Comparison of ENCODE assay signal across 8 cellular contexts in genomic region chr3:196080997-196081833, GRCh38. TPM values are rescaled to one million over a fixed set of nuclear protein-coding genes. Genes with fewer than 3 reads are reported as not detected.
DNase-seq lines count a peak whose midpoint lies in the region; ATAC-seq and TF ChIP-seq lines count a peak whose summit lies in the region.

No MANE protein-coding gene starts in this region.

- DNase-seq in NCI-H446 (lab: John Stamatoyannopoulos, UW) (peak; percentile 7 to 54), NCI-H446 treated with DMSO at 0.1 percent for 48 hours (lab: John Stamatoyannopoulos, UW) (no peak), NCI-H2196 treated with DMSO at 0.1 percent for 48 hours (lab: John Stamatoyannopoulos, UW; ENCODE audit: unreplicated experiment) (peak; percentile 47), dermis blood vessel endothelial cell (peak; percentile 54), lower leg skin (ENCODE audit: low spot score in 2 of 2) (peak; percentile 45 to 93)
- peak; percentile 41 to 44 for DNase-seq in activated CD4-positive, alpha-beta T cell treated with anti-CD3 and anti-CD28 coated beads, Interleukin-2, amount 50 U/mL, for 24 hours (ENCODE audit: low read depth in 1 of 2, low spot score in 1 of 2)
- peak; percentile 54 for DNase-seq in stimulated activated CD4-positive, alpha-beta T cell treated with anti-CD3 and anti-CD28 coated beads, Interleukin-4, amount 100 ng/mL, for 4 hours

- TF ChIP-seq CTCF in lower leg skin (IDR thresholded peaks at IDR 0.05) = no peak

- 0 to 1% methylated on average over 50 to 59 of the region's 61 CpGs for WGBS in lower leg skin, 2 donors

- intact Hi-C loops in lower leg skin (cut with DNase I; ENCODE audit: low total_unique reads) = loop anchor here (5.0 kb wide), 1 partner anchor 116 kb away; no protein-coding TSS in a partner anchor

- peak; percentile 21 for ATAC-seq in HG03039 (IDR thresholded peaks at IDR 0.05; ENCODE audit: unreplicated experiment)

- no peak for TF ChIP-seq POLR2A in lower leg skin (IDR thresholded peaks at IDR 0.05)

- H3K4me3 ChIP-seq in lower leg skin (ENCODE audit: low read depth, poor library complexity, severe bottlenecking) = peak overlapping the region; percentile 96

RNA-seq across cellular contexts. Expression of gene TFRC, which starts 0.7 kb away (rescaled TPM):
- total RNA-seq in dermis blood vessel endothelial cell (96.3 and 175 TPM in 2 replicates), lower leg skin (10 to 100 TPM; 48.3 to 73.5 (median 59.6) TPM)
